16 cellular contexts compared by ENCODE assay signal in the genomic region with DNA sequence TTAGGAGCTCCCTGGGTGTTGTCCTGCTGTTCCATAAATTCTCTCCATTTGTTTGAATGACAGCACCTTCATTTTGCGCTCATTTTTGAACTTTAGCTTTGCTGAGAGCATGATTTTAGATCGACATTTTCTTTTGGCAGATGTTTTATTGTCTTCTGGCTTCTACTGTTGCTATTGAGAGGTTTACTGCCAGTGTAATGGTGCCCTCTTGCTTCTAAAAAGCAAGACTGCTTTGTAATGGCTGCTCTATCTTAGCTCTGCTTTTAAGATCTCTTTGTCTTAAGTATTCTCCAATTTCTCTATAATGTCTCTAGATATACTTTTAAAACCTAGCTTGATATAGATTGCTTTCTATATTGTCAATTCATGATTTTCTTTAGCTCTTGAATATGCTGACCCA. TPM values are rescaled to one million over a fixed set of nuclear protein-coding genes. Genes with fewer than 3 reads are reported as not detected.
DNase-seq lines count a peak whose midpoint lies in the region; ATAC-seq, FAIRE-seq and TF ChIP-seq lines count a peak whose summit lies in the region.
"Had no signal": no experiment of that assay in that cellular context is flagged by ENCODE, and none has a peak within 500 bp of the region (broad histone marks: within the 10 kb centered on the region; RNA-seq: fewer than 3 reads in every experiment).

No MANE protein-coding gene starts in this region.

- POLR2A ChIA-PET in K562 (lab: Yijun Ruan, JAX), result interaction anchor here (0.8 to 1.3 kb wide), 6 partner anchors 10 to 145 kb away, joined by 3 to 5 read pairs (median 4); no protein-coding TSS in a partner anchor

- peaks cover 22% of the 10 kb centered on the region for H3K36me3 ChIP-seq in K562 (ENCODE audit: control insufficient read depth, insufficient read depth, low read length)
- H3K36me3 ChIP-seq: adrenal gland had no signal

- BruUV-seq in K562 (replicated peaks; lab: Mats Ljungman, UMichigan), result no TSS peak

- H3K4me3 Mint-ChIP-seq in T-helper 2 cell treated with Interferon-gamma antibody and Interleukin-4, amounts not matched to agents 5 μg/mL and 100 μg/mL, for 36 hours, result no peak overlapping the region

- TF ChIP-seq EP300 in K562 (IDR thresholded peaks at IDR 0.05; ENCODE audit: low read length), result no peak

- intact Hi-C loops in K562 (cut with micrococcal nuclease), result no loop called here

- H3K9me3 Mint-ChIP-seq in T-helper 2 cell treated with Interferon-gamma antibody and Interleukin-4, amounts not matched to agents 5 μg/mL and 100 μg/mL, for 36 hours, result no peaks in the 10 kb centered on the region

- peak in 1 of 3 experiments; percentile 25; a peak in 2 of 6 replicates for TF ChIP-seq CTCF in K562 (IDR thresholded peaks at IDR 0.05 in 2 of 3, conservative IDR thresholded peaks at IDR 0.05 in 1 of 3; ENCODE audit: insufficient read depth in 2 of 3, low read depth in 1 of 3, low read length in 3 of 3)

- in situ Hi-C loops in K562 (cut with MboI), result no loop called here

- no peaks in the 10 kb centered on the region for H3K4me1 Mint-ChIP-seq in T-helper 2 cell treated with Interferon-gamma antibody and Interleukin-4, amounts not matched to agents 5 μg/mL and 100 μg/mL, for 36 hours (ENCODE audit: low read depth)

- no peak overlapping the region for H3K4me2 ChIP-seq in K562 (ENCODE audit: insufficient read depth, low read length)

- no peak overlapping the region for H3K27ac ChIP-seq in K562 (ENCODE audit: extremely low read depth, low read depth, low read length)
- H3K27ac ChIP-seq: adrenal gland, coronary artery had no signal

- no peak for FAIRE-seq in K562 (lab: Jason Lieb, UNC)
- FAIRE-seq: GM12892 had no signal

- H3K4me3 ChIP-seq in K562, result no peak overlapping the region
- H3K4me3 ChIP-seq: adrenal gland, coronary artery had no signal

- peak; percentile 10 for DNase-seq in NCI-H1105 treated with DMSO at 0.1 percent for 48 hours (lab: John Stamatoyannopoulos, UW)
- DNase-seq in NCI-H1105 (lab: John Stamatoyannopoulos, UW), result no peak
- DNase-seq in NCI-H1930 (lab: John Stamatoyannopoulos, UW), result peak; percentile 4 to 38
- DNase-seq in K562 (ENCODE audit: extremely low read depth in 1 of 4, low spot score in 3 of 4), result no peak
- DNase-seq in midbrain (lab: John Stamatoyannopoulos, UW), result peak; percentile 46
- DNase-seq in NCI-H446 (lab: John Stamatoyannopoulos, UW), result no peak
- DNase-seq in T-helper 2 cell treated with Interferon-gamma antibody and Interleukin-4, amounts not matched to agents 5 μg/mL and 100 μg/mL, for 36 hours (ENCODE audit: low spot score), result no peak
- DNase-seq: ACHN, adrenal gland, NCI-H1092, NCI-H774 had no signal

- no peaks in the 10 kb centered on the region for H3K9me1 ChIP-seq in K562 (ENCODE audit: control insufficient read depth, insufficient read depth, low read length)

- TF ChIP-seq POLR2A in K562 (conservative IDR thresholded peaks at IDR 0.05), result no peak

- no peak overlapping the region for H3K27ac Mint-ChIP-seq in T-helper 2 cell treated with Interferon-gamma antibody and Interleukin-4, amounts not matched to agents 5 μg/mL and 100 μg/mL, for 36 hours

- no peaks in the 10 kb centered on the region for H3K27me3 ChIP-seq in K562 (ENCODE audit: control insufficient read depth in 2 of 2, insufficient read depth in 2 of 2, low read length in 2 of 2)
- H3K27me3 ChIP-seq: adrenal gland had no signal

- no peaks in the 10 kb centered on the region for H3K4me1 ChIP-seq in K562 (replicated peaks in 1 of 2; ENCODE audit: control insufficient read depth in 2 of 2, insufficient read depth in 2 of 2, low read length in 2 of 2)
- H3K4me1 ChIP-seq: adrenal gland had no signal

- no peaks in the 10 kb centered on the region for H3K9me3 ChIP-seq in K562 (replicated peaks; ENCODE audit: control insufficient read depth, insufficient read depth, low read depth, low read length)
- H3K9me3 ChIP-seq: adrenal gland had no signal

- no peaks in the 10 kb centered on the region for H4K20me1 ChIP-seq in K562 (replicated peaks; ENCODE audit: control insufficient read depth, insufficient read depth, low read length)

- no peak for ATAC-seq in K562
- no peak for ATAC-seq in HG02884 (IDR thresholded peaks at IDR 0.05; ENCODE audit: unreplicated experiment)

- H3K9ac ChIP-seq in K562 (ENCODE audit: insufficient read depth in 1 of 2, low read depth in 2 of 2, low read length in 2 of 2), result no peak overlapping the region

- peak in 1 of 2 experiments; percentile 14; a peak in 1 of 4 replicates for TF ChIP-seq RAD21 in K562 (CRISPR knock-in tag; conservative IDR thresholded peaks at IDR 0.05 in 1 of 2, IDR thresholded peaks at IDR 0.05 in 1 of 2)

- no peak overlapping the region for H2AFZ ChIP-seq in K562 (ENCODE audit: low read depth, low read length)

- H3K36me3 Mint-ChIP-seq in T-helper 2 cell treated with Interferon-gamma antibody and Interleukin-4, amounts not matched to agents 5 μg/mL and 100 μg/mL, for 36 hours (ENCODE audit: low read depth), result peaks cover 28% of the 10 kb centered on the region

- no peaks in the 10 kb centered on the region for H3K79me2 ChIP-seq in K562 (ENCODE audit: control insufficient read depth, insufficient read depth, low read length)

- no peaks in the 10 kb centered on the region for H3K27me3 Mint-ChIP-seq in T-helper 2 cell treated with Interferon-gamma antibody and Interleukin-4, amounts not matched to agents 5 μg/mL and 100 μg/mL, for 36 hours (ENCODE audit: low read depth)

- WGBS in K562 (ENCODE audit: insufficient coverage, low coverage, missing lambda C conversion rate), result 50% methylated on average over 2 of the region's 2 CpGs

- CTCF ChIA-PET in K562 (lab: Yijun Ruan, JAX; ENCODE audit: low intra/inter-chr PET ratio), result interaction anchor here (0.6 to 0.7 kb wide), 2 partner anchors 53 to 189 kb away, joined by 3 read pairs; no protein-coding TSS in a partner anchor

RNA-seq across cellular contexts. Expression of a gene that starts 27.8 kb away (rescaled TPM):
- total RNA-seq in K562 (2011; cell fraction: chromatin; rRNA removed; ENCODE audit: low replicate concordance), result 53.2 and 120 TPM in 2 replicates
- total RNA-seq in K562 (2011; cell fraction: nucleolus; rRNA removed), result 23.0 and 26.2 TPM in 2 replicates
- total RNA-seq in K562 (2011; cell fraction: nucleoplasm; rRNA removed), result 66.9 and 102 TPM in 2 replicates
- total RNA-seq in K562 (2014; rRNA removed), result 24.5 and 25.2 TPM in 2 replicates
- 35.3 and 41.1 TPM in 2 replicates for total RNA-seq in K562 (2014; rRNA removed; fragmentation: Illumina TruSeq; extraction: Trizol)
- 39.3 and 39.7 TPM in 2 replicates for total RNA-seq in K562 (2015; rRNA removed; fragmentation: Illumina TruSeq; extraction: Trizol)
- 25.5 and 27.4 TPM in 2 replicates for total RNA-seq in K562 (2021)
- 51.3 and 71.9 TPM in 2 replicates for polyA plus RNA-seq in K562 (2011; rRNA removed)
- polyA plus RNA-seq in K562 (2011; cell fraction: cytosol; rRNA removed), result 24.2 and 40.1 TPM in 2 replicates
- polyA plus RNA-seq in K562 (2011; cell fraction: nucleus; rRNA removed), result 43.7 and 48.1 TPM in 2 replicates
- polyA plus RNA-seq in K562 (2012), result 30.8 and 33.7 TPM in 2 replicates
- polyA plus RNA-seq in K562 (2014; fragmentation: Illumina TruSeq; extraction: Trizol), result 45.7 and 48.3 TPM in 2 replicates
- polyA plus RNA-seq in K562 (2014; fragmentation: Nextera tagmentation; extraction: Ambion mirVana), result 10 to 100 TPM in 1 of 2 experiments, 1 to 10 TPM in 1; 8.6 to 12.5 TPM
- 46.1 and 48.7 TPM in 2 replicates for polyA plus RNA-seq in K562 (2014; rRNA removed)
- 45.0 and 48.8 TPM in 2 replicates for polyA minus RNA-seq in K562 (2011; rRNA and poly(A)+ RNA removed)
- 16.4 and 20.0 TPM in 2 replicates for polyA minus RNA-seq in K562 (2011; cell fraction: cytosol; rRNA and poly(A)+ RNA removed)
- 20.3 and 21.3 TPM in 2 replicates for polyA minus RNA-seq in K562 (2011; cell fraction: nucleus; rRNA and poly(A)+ RNA removed)

RNA-seq across cellular contexts. Expression of a gene that starts 28.0 kb away (rescaled TPM):
- not detected in 2 replicates for total RNA-seq in K562 (2011; cell fraction: chromatin; rRNA removed; ENCODE audit: low replicate concordance)
- not detected in 2 replicates for total RNA-seq in K562 (2011; cell fraction: nucleolus; rRNA removed)
- not detected in 2 replicates for total RNA-seq in K562 (2011; cell fraction: nucleoplasm; rRNA removed)
- not detected in 2 replicates for total RNA-seq in K562 (2014; rRNA removed)
- not detected in 2 replicates for total RNA-seq in K562 (2014; rRNA removed; fragmentation: Illumina TruSeq; extraction: Trizol)
- not detected in 2 replicates for total RNA-seq in K562 (2015; rRNA removed; fragmentation: Illumina TruSeq; extraction: Trizol)
- not detected in 2 replicates for total RNA-seq in K562 (2021)
- not detected in 2 replicates for polyA plus RNA-seq in K562 (2011; rRNA removed)
- polyA plus RNA-seq in K562 (2011; cell fraction: cytosol; rRNA removed), result not detected in 2 replicates
- polyA plus RNA-seq in K562 (2011; cell fraction: nucleus; rRNA removed), result not detected in 2 replicates
- polyA plus RNA-seq in K562 (2012), result not detected in 2 replicates
- polyA plus RNA-seq in K562 (2014; fragmentation: Illumina TruSeq; extraction: Trizol), result not detected in 2 replicates
- not detected for polyA plus RNA-seq in K562 (2014; fragmentation: Nextera tagmentation; extraction: Ambion mirVana)
- polyA plus RNA-seq in K562 (2014; rRNA removed), result not detected in 2 replicates
- polyA minus RNA-seq in K562 (2011; rRNA and poly(A)+ RNA removed), result not detected in 2 replicates
- not detected in 2 replicates for polyA minus RNA-seq in K562 (2011; cell fraction: cytosol; rRNA and poly(A)+ RNA removed)
- not detected in 2 replicates for polyA minus RNA-seq in K562 (2011; cell fraction: nucleus; rRNA and poly(A)+ RNA removed)
- total RNA-seq: adrenal gland, mucosa of gallbladder, urinary bladder had no signal
- polyA plus RNA-seq: adrenal gland, urinary bladder had no signal

RNA-seq across cellular contexts. Expression of a gene that starts 41.9 kb away (rescaled TPM):
- total RNA-seq in K562 (2011; cell fraction: chromatin; rRNA removed; ENCODE audit: low replicate concordance), result not detected in 2 replicates
- total RNA-seq in K562 (2011; cell fraction: nucleolus; rRNA removed), result not detected in 2 replicates
- not detected in 2 replicates for total RNA-seq in K562 (2011; cell fraction: nucleoplasm; rRNA removed)
- total RNA-seq in K562 (2014; rRNA removed) (not detected in 2 replicates), K562 (2014; rRNA removed; fragmentation: Illumina TruSeq; extraction: Trizol) (not detected in 2 replicates), K562 (2015; rRNA removed; fragmentation: Illumina TruSeq; extraction: Trizol) (not detected in 2 replicates), K562 (2021) (not detected in 2 replicates)
- polyA plus RNA-seq in K562 (2011; rRNA removed) (not detected in 2 replicates), K562 (2014; fragmentation: Illumina TruSeq; extraction: Trizol) (not detected in 2 replicates), K562 (2014; fragmentation: Nextera tagmentation; extraction: Ambion mirVana) (not detected), K562 (2014; rRNA removed) (not detected in 2 replicates)
- polyA plus RNA-seq in K562 (2011; cell fraction: cytosol; rRNA removed), result not detected in 2 replicates
- polyA plus RNA-seq in K562 (2011; cell fraction: nucleus; rRNA removed), result not detected in 2 replicates
- not detected in 2 replicates for polyA plus RNA-seq in K562 (2012)
- not detected in 2 replicates for polyA minus RNA-seq in K562 (2011; rRNA and poly(A)+ RNA removed)
- polyA minus RNA-seq in K562 (2011; cell fraction: cytosol; rRNA and poly(A)+ RNA removed), result not detected in 2 replicates
- not detected in 2 replicates for polyA minus RNA-seq in K562 (2011; cell fraction: nucleus; rRNA and poly(A)+ RNA removed)
- total RNA-seq: urinary bladder had no signal

RNA-seq across cellular contexts. Expression of a gene that starts 49.9 kb away (rescaled TPM):
- not detected in 2 replicates for total RNA-seq in K562 (2011; cell fraction: chromatin; rRNA removed; ENCODE audit: low replicate concordance)
- total RNA-seq in K562 (2011; cell fraction: nucleolus; rRNA removed), result not detected in 2 replicates
- not detected in 2 replicates for total RNA-seq in K562 (2011; cell fraction: nucleoplasm; rRNA removed)
- total RNA-seq in K562 (2014; rRNA removed) (not detected in 2 replicates), K562 (2014; rRNA removed; fragmentation: Illumina TruSeq; extraction: Trizol) (not detected in 2 replicates), K562 (2015; rRNA removed; fragmentation: Illumina TruSeq; extraction: Trizol) (not detected in 2 replicates), K562 (2021) (not detected in 2 replicates)
- polyA plus RNA-seq in K562 (2011; rRNA removed) (not detected in 2 replicates), K562 (2014; fragmentation: Illumina TruSeq; extraction: Trizol) (not detected in 2 replicates), K562 (2014; fragmentation: Nextera tagmentation; extraction: Ambion mirVana) (not detected), K562 (2014; rRNA removed) (not detected in 2 replicates)
- not detected in 2 replicates for polyA plus RNA-seq in K562 (2011; cell fraction: cytosol; rRNA removed)
- not detected in 2 replicates for polyA plus RNA-seq in K562 (2011; cell fraction: nucleus; rRNA removed)
- not detected in 2 replicates for polyA plus RNA-seq in K562 (2012)
- not detected in 2 replicates for polyA minus RNA-seq in K562 (2011; rRNA and poly(A)+ RNA removed)
- not detected in 2 replicates for polyA minus RNA-seq in K562 (2011; cell fraction: cytosol; rRNA and poly(A)+ RNA removed)
- polyA minus RNA-seq in K562 (2011; cell fraction: nucleus; rRNA and poly(A)+ RNA removed), result not detected in 2 replicates

Comparison
In these comparisons a context has a peak if more than half of its experiments do, and no peak if none do; other contexts are left out.
1. DNase-seq: peak in NCI-H1105 treated with DMSO at 0.1 percent for 48 hours (single experiment), NCI-H1930 (2 of 2) and midbrain (single experiment); none in NCI-H1105 (single experiment), K562 (0 of 4), NCI-H446 (0 of 2) and T-helper 2 cell treated with Interferon-gamma antibody and Interleukin-4, amounts not matched to agents 5 μg/mL and 100 μg/mL, for 36 hours (single experiment).